Comparison of ENCODE assay signal across 17 cellular contexts in genomic region chr14:104993306-104993705, GRCh38.
"Had no signal": no experiment of that assay in that cellular context is flagged by ENCODE, and none has a peak within 500 bp of the region (broad histone marks: within the 10 kb centered on the region; RNA-seq: fewer than 3 reads in every experiment).

No MANE protein-coding gene starts in this region.

- H3K4me3 Mint-ChIP-seq: activated T-cell treated with anti-CD3 and anti-CD28 coated beads, Interleukin-2, amount 50 U/mL, for 72 hours; nephron had no signal

- H3K27ac ChIP-seq: body of pancreas, coronary artery, esophagus squamous epithelium, prostate gland, stomach, testis, upper lobe of right lung had no signal

- ATAC-seq: activated CD4-positive, CD25-positive, alpha-beta regulatory T cell treated with anti-CD3 and anti-CD28 coated beads, Interleukin-2, amount 50 U/mL, for 24 hours; activated naive CD4-positive, alpha-beta T cell treated with anti-CD3 and anti-CD28 coated beads, Interleukin-2, amount 50 U/mL, for 72 hours; activated T-cell treated with anti-CD3 and anti-CD28 coated beads, Interleukin-2, amount 50 U/mL, for 72 hours; body of pancreas; right cardiac atrium; upper lobe of right lung had no signal

- H3K9me3 Mint-ChIP-seq: activated T-cell treated with anti-CD3 and anti-CD28 coated beads, Interleukin-2, amount 50 U/mL, for 72 hours; nephron had no signal

- DNase-seq: activated CD4-positive, alpha-beta T cell treated with anti-CD3 and anti-CD28 coated beads, Interleukin-2, amount 50 U/mL, for 1 hour; activated gamma-delta T cell; activated T-cell treated with anti-CD3 and anti-CD28 coated beads, Interleukin-2, amount 50 U/mL, for 72 hours; amygdala; body of pancreas; central memory CD4-positive, alpha-beta T cell; esophagus squamous epithelium; stomach; T-helper 9 cell; testis; upper lobe of right lung had no signal

- H3K4me1 ChIP-seq: body of pancreas, prostate gland, stomach, testis, upper lobe of right lung had no signal

- H3K9me3 ChIP-seq: body of pancreas, esophagus squamous epithelium, prostate gland, stomach, testis, upper lobe of right lung had no signal

- H3K36me3 Mint-ChIP-seq: activated naive CD4-positive, alpha-beta T cell treated with anti-CD3 and anti-CD28 coated beads, Interleukin-2, amount 50 U/mL, for 72 hours had no signal

- H3K27me3 ChIP-seq: body of pancreas, esophagus squamous epithelium, stomach, testis, upper lobe of right lung had no signal

- H3K27ac Mint-ChIP-seq: activated T-cell treated with anti-CD3 and anti-CD28 coated beads, Interleukin-2, amount 50 U/mL, for 72 hours had no signal
